Comparison of ENCODE assay signal across 18 cellular contexts in genomic region chr2:190780594-190780993, GRCh38.
A peak's percentile ranks its signal among the peaks of the same experiment; 100 is the strongest.
DNase-seq lines count a peak whose midpoint lies in the region; ATAC-seq and TF ChIP-seq lines count a peak whose summit lies in the region.
"Had no signal": no experiment of that assay in that cellular context is flagged by ENCODE, and none has a peak within 500 bp of the region (broad histone marks: within the 10 kb centered on the region; RNA-seq: fewer than 3 reads in every experiment).

No MANE protein-coding gene starts in this region.

- H3K4me2 ChIP-seq in Loucy (ENCODE audit: low read depth, low read length, poor library complexity, severe bottlenecking) = no peak overlapping the region

- H3K9me2 ChIP-seq in Loucy (replicated peaks; ENCODE audit: low read depth, low read length) = no peaks in the 10 kb centered on the region

- H3K27ac Mint-ChIP-seq in activated T-helper 17 cell treated with anti-CD3 and anti-CD28 coated beads, Interleukin-2, amount 50 U/mL, for 72 hours = peak overlapping the region; percentile 47
- no peak overlapping the region for H3K27ac Mint-ChIP-seq in progenitor cell of endocrine pancreas
- H3K27ac Mint-ChIP-seq: CD4-positive, CD25-positive, alpha-beta regulatory T cell; CD8-positive, alpha-beta memory T cell; H9 had no signal

- no peak for ATAC-seq in activated T-helper 17 cell treated with anti-CD3 and anti-CD28 coated beads, Interleukin-2, amount 50 U/mL, for 72 hours (replicated peaks)
- ATAC-seq in right lobe of liver (peak; percentile 35 to 68 (median 50)), GM19395 (IDR thresholded peaks at IDR 0.05; ENCODE audit: unreplicated experiment) (no peak)

- peak overlapping the region; percentile 4; the same call in 1 of the 2 replicates for H2AFZ ChIP-seq in Loucy (ENCODE audit: low read length)

- no peaks in the 10 kb centered on the region for H3K27me3 ChIP-seq in Loucy (ENCODE audit: insufficient read depth, low read length, poor library complexity, severe bottlenecking)
- no peaks in the 10 kb centered on the region for H3K27me3 ChIP-seq in right lobe of liver
- H3K27me3 ChIP-seq: BE2C had no signal

- peaks cover 6% of the 10 kb centered on the region for H3K4me1 Mint-ChIP-seq in activated T-helper 17 cell treated with anti-CD3 and anti-CD28 coated beads, Interleukin-2, amount 50 U/mL, for 72 hours
- H3K4me1 Mint-ChIP-seq in progenitor cell of endocrine pancreas (ENCODE audit: low read depth) = peaks cover 8% of the 10 kb centered on the region

- intact Hi-C loops in right lobe of liver (cut with DNase I) = no loop called here

- 40% methylated on average over 1 of the region's 1 CpG for WGBS in right lobe of liver (ENCODE audit: insufficient coverage, low coverage, low lambda C conversion rate, missing lambda C conversion rate)

- DNase-seq in right lobe of liver (no peak), progenitor cell of endocrine pancreas (ENCODE audit: low spot score, unreplicated experiment) (no peak), T-helper 9 cell (no peak), RPMI8226 (no peak)
- DNase-seq: ACHN; BE2C; C1 segment of cervical spinal cord; CD4-positive, CD25-positive, alpha-beta regulatory T cell; CD8-positive, alpha-beta memory T cell; COR-L47; DMS 273 treated with DMSO at 0.1 percent for 48 hours; DMS53; DND-41; EL; H9 had no signal

- H3K79me2 ChIP-seq in Loucy (ENCODE audit: insufficient read depth, low read length) = no peaks in the 10 kb centered on the region

- H4K20me1 ChIP-seq in Loucy (ENCODE audit: insufficient read depth, low read length, poor library complexity, severe bottlenecking) = no peaks in the 10 kb centered on the region

- no peaks in the 10 kb centered on the region for H3K9me3 Mint-ChIP-seq in activated T-helper 17 cell treated with anti-CD3 and anti-CD28 coated beads, Interleukin-2, amount 50 U/mL, for 72 hours
- peaks cover 15% of the 10 kb centered on the region for H3K9me3 Mint-ChIP-seq in progenitor cell of endocrine pancreas (ENCODE audit: low read depth)
- H3K9me3 Mint-ChIP-seq: CD4-positive, CD25-positive, alpha-beta regulatory T cell; CD8-positive, alpha-beta memory T cell had no signal

- H3K4me1 ChIP-seq in Loucy (ENCODE audit: insufficient read depth, low read length, poor library complexity, severe bottlenecking) (no peaks in the 10 kb centered on the region), right lobe of liver (peaks cover 0 to 15% (median 2%) of the 10 kb centered on the region in 4 donors)
- H3K4me1 ChIP-seq: BE2C had no signal

- H3K9ac ChIP-seq in Loucy (ENCODE audit: low read depth, low read length, poor library complexity, severe bottlenecking) = no peak overlapping the region

- H3K36me3 Mint-ChIP-seq in activated T-helper 17 cell treated with anti-CD3 and anti-CD28 coated beads, Interleukin-2, amount 50 U/mL, for 72 hours (ENCODE audit: low read depth) = no peaks in the 10 kb centered on the region
- H3K36me3 Mint-ChIP-seq in progenitor cell of endocrine pancreas (ENCODE audit: insufficient read depth) = peaks cover 4% of the 10 kb centered on the region
- H3K36me3 Mint-ChIP-seq: CD4-positive, CD25-positive, alpha-beta regulatory T cell had no signal

- no peaks in the 10 kb centered on the region for H3K36me3 ChIP-seq in Loucy (ENCODE audit: insufficient read depth, low read length)
- H3K36me3 ChIP-seq in right lobe of liver = no peaks in the 10 kb centered on the region
- H3K36me3 ChIP-seq: BE2C had no signal

- no peak overlapping the region for H3K4me3 ChIP-seq in Loucy (ENCODE audit: low read length, poor library complexity, severe bottlenecking)
- no peak overlapping the region for H3K4me3 ChIP-seq in right lobe of liver

- H3K27me3 Mint-ChIP-seq in activated T-helper 17 cell treated with anti-CD3 and anti-CD28 coated beads, Interleukin-2, amount 50 U/mL, for 72 hours = no peaks in the 10 kb centered on the region
- H3K27me3 Mint-ChIP-seq in progenitor cell of endocrine pancreas = no peaks in the 10 kb centered on the region

- no peaks in the 10 kb centered on the region for H3F3A ChIP-seq in Loucy (ENCODE audit: low read depth)

- no peak for TF ChIP-seq CTCF in Loucy (conservative IDR thresholded peaks at IDR 0.05; ENCODE audit: low read length)
- TF ChIP-seq CTCF in right lobe of liver (IDR thresholded peaks at IDR 0.05) = no peak
- no peak for TF ChIP-seq CTCF in progenitor cell of endocrine pancreas (IDR thresholded peaks at IDR 0.05; ENCODE audit: unreplicated experiment)

- no peak overlapping the region for H3K27ac ChIP-seq in right lobe of liver

- TF ChIP-seq POLR2A in right lobe of liver (IDR thresholded peaks at IDR 0.05) = no peak

- no peak overlapping the region for H3K4me3 Mint-ChIP-seq in activated T-helper 17 cell treated with anti-CD3 and anti-CD28 coated beads, Interleukin-2, amount 50 U/mL, for 72 hours
- no peak overlapping the region for H3K4me3 Mint-ChIP-seq in progenitor cell of endocrine pancreas (ENCODE audit: low read depth)
- H3K4me3 Mint-ChIP-seq: CD4-positive, CD25-positive, alpha-beta regulatory T cell; CD8-positive, alpha-beta memory T cell; H9 had no signal

- peaks cover 6% of the 10 kb centered on the region; the same call in 1 of the 2 replicates for H3K9me3 ChIP-seq in Loucy (ENCODE audit: insufficient read depth, low read depth, low read length)
- H3K9me3 ChIP-seq in right lobe of liver = no peaks in the 10 kb centered on the region
- H3K9me3 ChIP-seq: BE2C had no signal

Comparison
In these comparisons a context has a peak if more than half of its experiments do, and no peak if none do; other contexts are left out.
1. ATAC-seq: peak in right lobe of liver (4 of 4); none in activated T-helper 17 cell treated with anti-CD3 and anti-CD28 coated beads, Interleukin-2, amount 50 U/mL, for 72 hours (single experiment) and GM19395 (single experiment).